28 cellular contexts compared by ENCODE assay signal in the genomic region with DNA sequence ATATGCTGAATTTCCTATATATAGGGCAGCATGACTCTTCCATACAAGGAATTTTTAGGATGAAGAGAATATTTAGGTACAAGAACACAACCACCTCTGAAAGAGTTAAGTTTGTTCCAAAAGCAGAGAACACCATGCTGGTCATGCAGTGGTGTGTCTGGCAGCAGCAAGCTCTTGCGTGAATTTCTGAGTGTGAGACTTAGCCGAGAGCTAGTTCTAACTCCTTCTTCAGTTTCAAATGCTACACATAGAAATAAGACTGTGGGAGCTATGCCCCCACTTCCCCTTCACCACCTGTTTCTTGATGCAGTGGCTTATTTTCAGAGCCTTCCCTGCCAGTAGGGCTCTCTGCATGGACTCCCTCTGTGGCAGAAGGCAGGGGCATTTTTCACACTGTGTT.
"Had no signal": no experiment of that assay in that cellular context is flagged by ENCODE, and none has a peak within 500 bp of the region (broad histone marks: within the 10 kb centered on the region; RNA-seq: fewer than 3 reads in every experiment).

No MANE protein-coding gene starts in this region.

- H3K4me1 ChIP-seq: pancreas, prostate gland, right lobe of liver, spleen, tibial nerve had no signal

- FAIRE-seq: pancreas, urothelium cell line had no signal

- H3K4me3 ChIP-seq: pancreas, prostate gland, right lobe of liver, sigmoid colon, skin epidermis, smooth muscle cell, spleen, thoracic aorta, thyroid gland, tibial nerve, upper lobe of left lung, vagina had no signal

- DNase-seq: naive thymus-derived CD8-positive, alpha-beta T cell; nephron progenitor cell; nucleus accumbens; pancreas; right cardiac atrium; right lobe of liver; sigmoid colon; spleen; stimulated activated CD4-positive, alpha-beta T cell treated with anti-CD3 and anti-CD28 coated beads, Interleukin-12 subunit alpha, Interleukin-12 subunit beta, amount 100 ng/mL, for 4 hours; stimulated activated CD4-positive, alpha-beta T cell treated with anti-CD3 and anti-CD28 coated beads, Interleukin-1b, Interleukin-23, amount 100 ng/mL, for 48 hours; stimulated activated CD4-positive, alpha-beta T cell treated with anti-CD3 and anti-CD28 coated beads, Interleukin-4, amount 100 ng/mL, for 1 hour; stimulated activated CD4-positive, alpha-beta T cell treated with anti-CD3 and anti-CD28 coated beads, Interleukin-4, amount 100 ng/mL, for 4 hours; stimulated activated CD8-positive, alpha-beta memory T cell treated with anti-CD3 and anti-CD28 coated beads, Interleukin-4, amount 100 ng/mL, for 48 hours; stimulated activated naive CD4-positive, alpha-beta T cell; stimulated activated naive CD8-positive, alpha-beta T cell treated with anti-CD3 and anti-CD28 coated beads, Interleukin-15, amount 100 ng/mL, for 72 hours; stimulated activated naive CD8-positive, alpha-beta T cell treated with anti-CD3 and anti-CD28 coated beads, Interleukin-15, Interleukin-2, amounts not matched to agents 100 U/mL and 50 U/mL, for 24 hours; substantia nigra; thyroid gland; trophoblast cell; upper lobe of left lung had no signal

- H3K36me3 ChIP-seq: neutrophil, pancreas, prostate gland, right lobe of liver, sigmoid colon, spleen, thoracic aorta, thyroid gland, tibial nerve, upper lobe of left lung, vagina had no signal

- H3K27ac ChIP-seq: neutrophil, pancreas, prostate gland, right lobe of liver, sigmoid colon, skin epidermis, spleen, thoracic aorta, thyroid gland, tibial nerve, upper lobe of left lung, vagina had no signal

- H3K4me2 ChIP-seq: smooth muscle cell had no signal

- H3K9me3 ChIP-seq: neutrophil, pancreas, prostate gland, right lobe of liver, sigmoid colon, spleen, thoracic aorta, thyroid gland, tibial nerve, upper lobe of left lung, vagina had no signal

- H3K27me3 ChIP-seq: pancreas, right lobe of liver, sigmoid colon, spleen, thyroid gland, tibial nerve, upper lobe of left lung, vagina had no signal
